In the genomic region with DNA sequence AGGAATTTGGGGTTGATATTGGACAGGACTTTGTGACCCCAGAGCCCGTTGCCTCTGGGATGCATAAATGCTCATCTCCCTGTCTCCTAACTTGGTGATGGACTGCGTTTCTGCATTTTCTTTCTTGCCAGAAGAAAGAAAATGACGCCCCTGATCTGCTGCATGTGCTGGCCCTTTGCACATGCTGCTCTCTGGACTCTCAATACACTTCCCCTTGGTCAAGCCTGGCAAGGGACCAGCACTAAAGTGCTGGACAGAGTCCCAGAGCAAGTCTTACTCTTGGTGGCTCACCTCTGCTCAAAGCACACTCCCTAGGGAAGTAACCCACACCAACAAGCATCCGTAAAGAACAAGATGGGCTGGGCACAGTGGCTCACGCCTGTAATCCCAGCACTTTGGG, we compare ENCODE assay signal across 12 cellular contexts. TPM values are rescaled to one million over a fixed set of nuclear protein-coding genes. Genes with fewer than 3 reads are reported as not detected.
A peak's percentile ranks its signal among the peaks of the same experiment; 100 is the strongest.
DNase-seq lines count a peak whose midpoint lies in the region; ATAC-seq and TF ChIP-seq lines count a peak whose summit lies in the region.
"Had no signal": no experiment of that assay in that cellular context is flagged by ENCODE, and none has a peak within 500 bp of the region (broad histone marks: within the 10 kb centered on the region; RNA-seq: fewer than 3 reads in every experiment).

No MANE protein-coding gene starts in this region.

- ATAC-seq in left lung (peak; percentile 8), HG03095 (IDR thresholded peaks at IDR 0.05; ENCODE audit: unreplicated experiment) (no peak), HG03378 (IDR thresholded peaks at IDR 0.05; ENCODE audit: unreplicated experiment) (no peak)

- H3K4me1 ChIP-seq in left lung = peaks cover 19 to 98% of the 10 kb centered on the region in 2 donors
- H3K4me1 ChIP-seq in stomach smooth muscle (ENCODE audit: control insufficient read depth, insufficient read depth, low read length) = peaks cover 80% of the 10 kb centered on the region

- no peak overlapping the region for H3K4me3 Mint-ChIP-seq in activated CD4-positive, alpha-beta memory T cell treated with anti-CD3 and anti-CD28 coated beads for 36 hours
- no peak overlapping the region for H3K4me3 Mint-ChIP-seq in activated CD4-positive, alpha-beta memory T cell treated with anti-CD3 and anti-CD28 coated beads, Interleukin-2, amount 10 ng/mL, durations not matched to agents 7 days and 5 days
- H3K4me3 Mint-ChIP-seq in activated T-helper 1 cell treated with anti-CD3 and anti-CD28 coated beads, Interleukin-12 subunit alpha, Interleukin-12 subunit beta, Interleukin-2, Interleukin-4 antibody, amounts not matched to agents 30 ng/mL and 10 ng/mL and 1 ng/mL, durations not matched to agents 14 hours and 24 hours and 36 hours = no peak overlapping the region
- H3K4me3 Mint-ChIP-seq: activated CD4-positive, alpha-beta T cell treated with anti-CD3 and anti-CD28 coated beads, Interleukin-2, amount 10 ng/mL, durations not matched to agents 7 days and 5 days had no signal

- CTCF ChIA-PET in activated CD4-positive, alpha-beta memory T cell treated with anti-CD3 and anti-CD28 coated beads for 36 hours (lab: Charles Lee) = no interaction called here
- CTCF ChIA-PET in activated CD4-positive, alpha-beta memory T cell treated with anti-CD3 and anti-CD28 coated beads, Interleukin-2, amount 10 ng/mL, durations not matched to agents 7 days and 5 days (lab: Charles Lee) = interaction anchor here (0.7 kb wide), 1 partner anchor 669 kb away, joined by 5 read pairs; no protein-coding TSS in a partner anchor

- H3K9me3 ChIP-seq in left lung = no peaks in the 10 kb centered on the region
- no peaks in the 10 kb centered on the region for H3K9me3 ChIP-seq in stomach smooth muscle (ENCODE audit: control insufficient read depth in 2 of 2, low read length in 2 of 2)
- H3K9me3 ChIP-seq: SJSA1 had no signal

- H3K27ac ChIP-seq in left lung = peak overlapping the region in 1 of 2 donors; percentile 50
- H3K27ac ChIP-seq in stomach smooth muscle (ENCODE audit: low read length) = peak overlapping the region; percentile 46
- H3K27ac ChIP-seq: SJSA1 had no signal

- H3K36me3 ChIP-seq in left lung = peaks cover 0 to 63% of the 10 kb centered on the region in 2 donors
- peaks cover 20 to 33% of the 10 kb centered on the region in 2 donors for H3K36me3 ChIP-seq in stomach smooth muscle (ENCODE audit: control insufficient read depth in 2 of 2, insufficient read depth in 2 of 2, low read length in 2 of 2)

- H3K27me3 ChIP-seq in left lung (no peaks in the 10 kb centered on the region), stomach smooth muscle (ENCODE audit: control insufficient read depth in 1 of 2, insufficient read depth in 2 of 2, low read length in 2 of 2) (no peaks in the 10 kb centered on the region)
- H3K27me3 ChIP-seq: SJSA1 had no signal

- intact Hi-C loops in activated CD4-positive, alpha-beta memory T cell treated with anti-CD3 and anti-CD28 coated beads for 36 hours (cut with micrococcal nuclease) = no loop called here
- intact Hi-C loops in activated T-helper 1 cell treated with anti-CD3 and anti-CD28 coated beads, Interleukin-12 subunit alpha, Interleukin-12 subunit beta, Interleukin-2, Interleukin-4 antibody, amounts not matched to agents 30 ng/mL and 10 ng/mL and 1 ng/mL, durations not matched to agents 14 hours and 24 hours and 36 hours (cut with micrococcal nuclease) = no loop called here
- intact Hi-C loops in left lung (cut with DNase I) = no loop called here

- H3K4me1 Mint-ChIP-seq in activated CD4-positive, alpha-beta memory T cell treated with anti-CD3 and anti-CD28 coated beads for 36 hours (ENCODE audit: low read depth) = peaks cover 88% of the 10 kb centered on the region
- H3K4me1 Mint-ChIP-seq in activated CD4-positive, alpha-beta memory T cell treated with anti-CD3 and anti-CD28 coated beads, Interleukin-2, amount 10 ng/mL, durations not matched to agents 7 days and 5 days = peaks cover 83% of the 10 kb centered on the region
- H3K4me1 Mint-ChIP-seq in activated T-helper 1 cell treated with anti-CD3 and anti-CD28 coated beads, Interleukin-12 subunit alpha, Interleukin-12 subunit beta, Interleukin-2, Interleukin-4 antibody, amounts not matched to agents 30 ng/mL and 10 ng/mL and 1 ng/mL, durations not matched to agents 14 hours and 24 hours and 36 hours (ENCODE audit: low read depth) = peaks cover 71% of the 10 kb centered on the region

- POLR2A ChIA-PET in activated CD4-positive, alpha-beta memory T cell treated with anti-CD3 and anti-CD28 coated beads for 36 hours (lab: Charles Lee) = interaction anchor here (0.8 to 1.6 kb wide), 2 partner anchors 8 to 11 kb away, joined by 3 to 4 read pairs; no protein-coding TSS in a partner anchor
- POLR2A ChIA-PET in activated CD4-positive, alpha-beta memory T cell treated with anti-CD3 and anti-CD28 coated beads, Interleukin-2, amount 10 ng/mL, durations not matched to agents 7 days and 5 days (lab: Charles Lee) = interaction anchor here (16.7 kb wide), 1 partner anchor 15 kb away, joined by 355 read pairs; no protein-coding TSS in a partner anchor

- H3K36me3 Mint-ChIP-seq in activated CD4-positive, alpha-beta memory T cell treated with anti-CD3 and anti-CD28 coated beads for 36 hours = peaks cover 47% of the 10 kb centered on the region
- peaks cover 53% of the 10 kb centered on the region for H3K36me3 Mint-ChIP-seq in activated CD4-positive, alpha-beta memory T cell treated with anti-CD3 and anti-CD28 coated beads, Interleukin-2, amount 10 ng/mL, durations not matched to agents 7 days and 5 days (ENCODE audit: low read depth)
- peaks cover 32% of the 10 kb centered on the region for H3K36me3 Mint-ChIP-seq in activated T-helper 1 cell treated with anti-CD3 and anti-CD28 coated beads, Interleukin-12 subunit alpha, Interleukin-12 subunit beta, Interleukin-2, Interleukin-4 antibody, amounts not matched to agents 30 ng/mL and 10 ng/mL and 1 ng/mL, durations not matched to agents 14 hours and 24 hours and 36 hours (ENCODE audit: low read depth)

- TF ChIP-seq CTCF in left lung (IDR thresholded peaks at IDR 0.05) = no peak

- H3K4me3 ChIP-seq in left lung (no peak overlapping the region), stomach smooth muscle (ENCODE audit: low read length in 2 of 2) (no peak overlapping the region)
- H3K4me3 ChIP-seq: SJSA1 had no signal

- H3K9ac ChIP-seq in stomach smooth muscle (ENCODE audit: low read length in 2 of 2) = no peak overlapping the region

- H3K27ac Mint-ChIP-seq in activated CD4-positive, alpha-beta memory T cell treated with anti-CD3 and anti-CD28 coated beads for 36 hours = peak overlapping the region; percentile 52
- H3K27ac Mint-ChIP-seq in activated CD4-positive, alpha-beta memory T cell treated with anti-CD3 and anti-CD28 coated beads, Interleukin-2, amount 10 ng/mL, durations not matched to agents 7 days and 5 days = no peak overlapping the region
- peak overlapping the region; percentile 21 for H3K27ac Mint-ChIP-seq in activated T-helper 1 cell treated with anti-CD3 and anti-CD28 coated beads, Interleukin-12 subunit alpha, Interleukin-12 subunit beta, Interleukin-2, Interleukin-4 antibody, amounts not matched to agents 30 ng/mL and 10 ng/mL and 1 ng/mL, durations not matched to agents 14 hours and 24 hours and 36 hours
- H3K27ac Mint-ChIP-seq: activated CD4-positive, alpha-beta T cell treated with anti-CD3 and anti-CD28 coated beads, Interleukin-2, amount 10 ng/mL, durations not matched to agents 7 days and 5 days had no signal

- no peaks in the 10 kb centered on the region for H3K27me3 Mint-ChIP-seq in activated CD4-positive, alpha-beta memory T cell treated with anti-CD3 and anti-CD28 coated beads for 36 hours
- no peaks in the 10 kb centered on the region for H3K27me3 Mint-ChIP-seq in activated CD4-positive, alpha-beta memory T cell treated with anti-CD3 and anti-CD28 coated beads, Interleukin-2, amount 10 ng/mL, durations not matched to agents 7 days and 5 days
- no peaks in the 10 kb centered on the region for H3K27me3 Mint-ChIP-seq in activated T-helper 1 cell treated with anti-CD3 and anti-CD28 coated beads, Interleukin-12 subunit alpha, Interleukin-12 subunit beta, Interleukin-2, Interleukin-4 antibody, amounts not matched to agents 30 ng/mL and 10 ng/mL and 1 ng/mL, durations not matched to agents 14 hours and 24 hours and 36 hours (ENCODE audit: insufficient read depth)
- H3K27me3 Mint-ChIP-seq: activated CD4-positive, alpha-beta T cell treated with anti-CD3 and anti-CD28 coated beads, Interleukin-2, amount 10 ng/mL, durations not matched to agents 7 days and 5 days had no signal

- H3K9me3 Mint-ChIP-seq in activated CD4-positive, alpha-beta memory T cell treated with anti-CD3 and anti-CD28 coated beads for 36 hours = no peaks in the 10 kb centered on the region
- no peaks in the 10 kb centered on the region for H3K9me3 Mint-ChIP-seq in activated CD4-positive, alpha-beta memory T cell treated with anti-CD3 and anti-CD28 coated beads, Interleukin-2, amount 10 ng/mL, durations not matched to agents 7 days and 5 days
- no peaks in the 10 kb centered on the region for H3K9me3 Mint-ChIP-seq in activated T-helper 1 cell treated with anti-CD3 and anti-CD28 coated beads, Interleukin-12 subunit alpha, Interleukin-12 subunit beta, Interleukin-2, Interleukin-4 antibody, amounts not matched to agents 30 ng/mL and 10 ng/mL and 1 ng/mL, durations not matched to agents 14 hours and 24 hours and 36 hours
- H3K9me3 Mint-ChIP-seq: activated CD4-positive, alpha-beta T cell treated with anti-CD3 and anti-CD28 coated beads, Interleukin-2, amount 10 ng/mL, durations not matched to agents 7 days and 5 days had no signal

- DNase-seq in activated CD4-positive, alpha-beta memory T cell treated with anti-CD3 and anti-CD28 coated beads for 36 hours = no peak
- DNase-seq in activated CD4-positive, alpha-beta memory T cell treated with anti-CD3 and anti-CD28 coated beads, Interleukin-2, amount 10 ng/mL, durations not matched to agents 7 days and 5 days = no peak
- no peak for DNase-seq in activated T-helper 1 cell treated with anti-CD3 and anti-CD28 coated beads, Interleukin-12 subunit alpha, Interleukin-12 subunit beta, Interleukin-2, Interleukin-4 antibody, amounts not matched to agents 30 ng/mL and 10 ng/mL and 1 ng/mL, durations not matched to agents 14 hours and 24 hours and 36 hours (ENCODE audit: low spot score)
- DNase-seq in left lung (no peak), middle frontal gyrus (ENCODE audit: extremely low spot score, low spot score) (no peak)
- DNase-seq: activated CD4-positive, alpha-beta T cell treated with anti-CD3 and anti-CD28 coated beads, Interleukin-2, amount 10 ng/mL, durations not matched to agents 7 days and 5 days; NCI-H1092 treated with DMSO at 0.1 percent for 48 hours; NCI-H524 treated with DMSO at 0.1 percent for 48 hours had no signal

RNA-seq across cellular contexts. Expression of a gene that starts 40.7 kb away (rescaled TPM):
- total RNA-seq in activated CD4-positive, alpha-beta memory T cell treated with anti-CD3 and anti-CD28 coated beads for 36 hours = 100 to 1,000 TPM; 712 to 720 TPM
- 100 to 1,000 TPM; 840 to 865 TPM for total RNA-seq in activated CD4-positive, alpha-beta memory T cell treated with anti-CD3 and anti-CD28 coated beads, Interleukin-2, amount 10 ng/mL, durations not matched to agents 7 days and 5 days
- 618 and 639 TPM in 2 replicates for total RNA-seq in activated T-helper 1 cell treated with anti-CD3 and anti-CD28 coated beads, Interleukin-12 subunit alpha, Interleukin-12 subunit beta, Interleukin-2, Interleukin-4 antibody, amounts not matched to agents 30 ng/mL and 10 ng/mL and 1 ng/mL, durations not matched to agents 14 hours and 24 hours and 36 hours
- total RNA-seq in left lung = 100 to 1,000 TPM; 754 to 761 TPM
